Comparison of ENCODE assay signal across 20 cellular contexts in genomic region chr2:47662547-47662946, GRCh38.
"Had no signal": no experiment of that assay in that cellular context is flagged by ENCODE, and none has a peak within 500 bp of the region (broad histone marks: within the 10 kb centered on the region; RNA-seq: fewer than 3 reads in every experiment).

No MANE protein-coding gene starts in this region.

- H3K4me1 ChIP-seq: gastrocnemius medialis, heart left ventricle, thyroid gland had no signal

- H3K9me3 Mint-ChIP-seq: activated T-helper 1 cell treated with anti-CD3 and anti-CD28 coated beads, Interleukin-12 subunit alpha, Interleukin-12 subunit beta, Interleukin-2, Interleukin-4 antibody, amounts not matched to agents 30 ng/mL and 10 ng/mL and 1 ng/mL, durations not matched to agents 14 hours and 24 hours and 36 hours; nephron progenitor cell had no signal

- H3K4me3 ChIP-seq: gastrocnemius medialis, heart left ventricle, lung, thyroid gland had no signal

- H3K36me3 ChIP-seq: gastrocnemius medialis, heart left ventricle, thyroid gland had no signal

- H3K9me3 ChIP-seq: gastrocnemius medialis, heart left ventricle, thyroid gland had no signal

- H3K36me3 Mint-ChIP-seq: activated naive CD8-positive, alpha-beta T cell had no signal

- H3K27me3 Mint-ChIP-seq: activated naive CD8-positive, alpha-beta T cell had no signal

- H3K27ac Mint-ChIP-seq: activated naive CD8-positive, alpha-beta T cell; activated T-helper 1 cell treated with anti-CD3 and anti-CD28 coated beads, Interleukin-12 subunit alpha, Interleukin-12 subunit beta, Interleukin-2, Interleukin-4 antibody, amounts not matched to agents 30 ng/mL and 10 ng/mL and 1 ng/mL, durations not matched to agents 14 hours and 24 hours and 36 hours; progenitor cell of endocrine pancreas had no signal

- ATAC-seq: esophagus mucosa, gastrocnemius medialis, heart left ventricle had no signal

- DNase-seq: activated CD4-positive, alpha-beta T cell treated with anti-CD3 and anti-CD28 coated beads for 1 hour; activated T-cell treated with anti-CD3 and anti-CD28 coated beads for 4 hours; cerebellar nuclear complex; effector CD8-positive, alpha-beta T cell; gastrocnemius medialis; heart left ventricle; islet precursor cell; nephron progenitor cell; stimulated activated CD4-positive, alpha-beta T cell treated with anti-CD3 and anti-CD28 coated beads, Interleukin-12 subunit alpha, Interleukin-12 subunit beta, amount 100 ng/mL, for 4 hours; stimulated activated CD4-positive, alpha-beta T cell treated with anti-CD3 and anti-CD28 coated beads, Interleukin-1b, Interleukin-23, amount 100 ng/mL, for 48 hours; stimulated activated CD8-positive, alpha-beta memory T cell treated with anti-CD3 and anti-CD28 coated beads, Interleukin-4, amount 100 ng/mL, for 48 hours; stimulated activated naive CD4-positive, alpha-beta T cell treated with Interleukin-2 at 50 U/mL for 16 hours; T-helper 2 cell; thyroid gland had no signal

- H3K27me3 ChIP-seq: gastrocnemius medialis, heart left ventricle, thyroid gland had no signal

- H3K27ac ChIP-seq: gastrocnemius medialis, heart left ventricle, thyroid gland, VCaP had no signal

- H3K4me3 Mint-ChIP-seq: activated naive CD8-positive, alpha-beta T cell; activated T-helper 1 cell treated with anti-CD3 and anti-CD28 coated beads, Interleukin-12 subunit alpha, Interleukin-12 subunit beta, Interleukin-2, Interleukin-4 antibody, amounts not matched to agents 30 ng/mL and 10 ng/mL and 1 ng/mL, durations not matched to agents 14 hours and 24 hours and 36 hours; nephron progenitor cell had no signal
